Comparison of ENCODE assay signal across 8 cellular contexts in genomic region chr7:64630496-64630895, GRCh38. TPM values are rescaled to one million over a fixed set of nuclear protein-coding genes. Genes with fewer than 3 reads are reported as not detected.
DNase-seq lines count a peak whose midpoint lies in the region; ATAC-seq, FAIRE-seq and TF ChIP-seq lines count a peak whose summit lies in the region.

No MANE protein-coding gene starts in this region.

- H3K9me2 ChIP-seq in SU-DHL-6 (replicated peaks; ENCODE audit: insufficient read depth, low read length), result no peaks in the 10 kb centered on the region

- no peak overlapping the region for H3K14ac ChIP-seq in H9 (ENCODE audit: insufficient read depth, low read length)

- peaks cover 0 to 20% (median 6%) of the 10 kb centered on the region in 3 experiments; a peak in 5 of 7 replicates for H3K36me3 Mint-ChIP-seq in H9 (ENCODE audit: insufficient read depth in 1 of 3, low read depth in 3 of 3)
- no peaks in the 10 kb centered on the region for H3K36me3 Mint-ChIP-seq in activated T-cell treated with anti-CD3 and anti-CD28 coated beads, Interleukin-2, amount 50 U/mL, for 72 hours (ENCODE audit: insufficient read depth in 2 of 2)

- no peak overlapping the region for H3K4ac ChIP-seq in H9 (ENCODE audit: low read depth, low read length)

- no peak overlapping the region for H3K56ac ChIP-seq in H9 (ENCODE audit: insufficient read length, low read depth, low read length)

- no peak for FAIRE-seq in keratinocyte (lab: Jason Lieb, UNC)

- H4K8ac ChIP-seq in H9 (replicated peaks; ENCODE audit: insufficient read length, low read depth, low read length), result no peak overlapping the region

- H3T11ph ChIP-seq in H9 (ENCODE audit: low read length), result no peak overlapping the region

- H3K36me3 ChIP-seq in SU-DHL-6 (ENCODE audit: low read length) (no peaks in the 10 kb centered on the region), keratinocyte (ENCODE audit: control insufficient read depth in 2 of 2, extremely low read depth in 1 of 2, insufficient read depth in 2 of 2, low read length in 2 of 2) (no peaks in the 10 kb centered on the region)

- H2BK20ac ChIP-seq in H9 (ENCODE audit: low read depth, low read length, poor library complexity, severe bottlenecking), result no peak overlapping the region

- H3K9me3 ChIP-seq in H9 (ENCODE audit: control insufficient read depth, low read depth, low read length) (peaks cover 91% of the 10 kb centered on the region), SU-DHL-6 (ENCODE audit: insufficient read depth, low read length) (no peaks in the 10 kb centered on the region), keratinocyte (ENCODE audit: control insufficient read depth, low read depth, low read length) (no peaks in the 10 kb centered on the region)

- no peak overlapping the region for H3K4me2 ChIP-seq in H9 (ENCODE audit: insufficient read depth, insufficient read length, low read length)
- no peak overlapping the region for H3K4me2 ChIP-seq in SU-DHL-6 (ENCODE audit: low read depth, low read length, poor library complexity, severe bottlenecking)
- no peak overlapping the region for H3K4me2 ChIP-seq in keratinocyte (ENCODE audit: control insufficient read depth, extremely low read depth, insufficient read depth, low read depth, low read length)

- H3K4me3 Mint-ChIP-seq in H9, result no peak overlapping the region
- no peak overlapping the region for H3K4me3 Mint-ChIP-seq in activated T-cell treated with anti-CD3 and anti-CD28 coated beads, Interleukin-2, amount 50 U/mL, for 72 hours

- no peak for ATAC-seq in activated T-cell treated with anti-CD3 and anti-CD28 coated beads, Interleukin-2, amount 50 U/mL, for 72 hours (replicated peaks in 1 of 2)
- ATAC-seq in HG03108 (IDR thresholded peaks at IDR 0.05; ENCODE audit: unreplicated experiment), result no peak

- no peaks in the 10 kb centered on the region for H3K79me1 ChIP-seq in H9 (ENCODE audit: insufficient read depth, low read depth, low read length, poor library complexity, severe bottlenecking)

- dilution Hi-C loops in keratinocyte (cut with MboI; ENCODE audit: extremely low pct_ligation_motif_present, low sequenced_read_pairs), result no loop called here

- H3K4me1 Mint-ChIP-seq in H9, result no peaks in the 10 kb centered on the region
- H3K4me1 Mint-ChIP-seq in activated T-cell treated with anti-CD3 and anti-CD28 coated beads, Interleukin-2, amount 50 U/mL, for 72 hours (ENCODE audit: low read depth), result peaks cover 8% of the 10 kb centered on the region

- H3F3A ChIP-seq in SU-DHL-6 (ENCODE audit: insufficient read depth), result no peaks in the 10 kb centered on the region

- DNase-seq in AG20443 (ENCODE audit: low spot score) (peak; percentile 27), H9 (no peak), keratinocyte (ENCODE audit: low read depth, low spot score) (no peak), T-helper 9 cell (no peak)
- DNase-seq in stimulated activated CD8-positive, alpha-beta memory T cell treated with anti-CD3 and anti-CD28 coated beads, Interleukin-4, amount 100 ng/mL, for 48 hours, result no peak
- DNase-seq in activated T-cell treated with anti-CD3 and anti-CD28 coated beads, Interleukin-2, amount 50 U/mL, for 72 hours, result no peak

- no peak overlapping the region for H2AK5ac ChIP-seq in H9 (ENCODE audit: insufficient read length, low read length)

- no peaks in the 10 kb centered on the region for H3K4me1 ChIP-seq in H9 (ENCODE audit: insufficient read depth, low read length)
- H3K4me1 ChIP-seq in keratinocyte (ENCODE audit: control insufficient read depth, extremely low read depth, insufficient read depth, low read length), result no peaks in the 10 kb centered on the region

- no peaks in the 10 kb centered on the region for H3K23me2 ChIP-seq in H9 (ENCODE audit: insufficient read length, low read depth, low read length, poor library complexity, severe bottlenecking)

- TF ChIP-seq CTCF in H9 (conservative IDR thresholded peaks at IDR 0.05) (peak; percentile 42; the same call in 2 of the 3 replicates), SU-DHL-6 (IDR thresholded peaks at IDR 0.05; ENCODE audit: insufficient read depth, low read length, poor library complexity, severe bottlenecking) (peak; percentile 52), keratinocyte (optimal IDR thresholded peaks at IDR 0.05 in 1 of 3, IDR thresholded peaks at IDR 0.05 in 1 of 3, conservative IDR thresholded peaks at IDR 0.05 in 1 of 3; ENCODE audit: extremely low read depth in 1 of 3, insufficient read depth in 2 of 3, low read length in 3 of 3) (peak; percentile 23 to 50 (median 39))

- no peak overlapping the region for H2AFZ ChIP-seq in H9 (ENCODE audit: low read length)
- no peak overlapping the region for H2AFZ ChIP-seq in SU-DHL-6 (ENCODE audit: low read depth, low read length, severe bottlenecking)
- H2AFZ ChIP-seq in keratinocyte (ENCODE audit: control insufficient read depth, low read length), result no peak overlapping the region

- H4K20me1 ChIP-seq in H9 (ENCODE audit: control insufficient read depth, insufficient read depth, insufficient read length) (no peaks in the 10 kb centered on the region), SU-DHL-6 (ENCODE audit: low read depth, low read length) (no peaks in the 10 kb centered on the region), keratinocyte (ENCODE audit: control insufficient read depth, extremely low read depth, insufficient read depth, low read length) (no peaks in the 10 kb centered on the region)

- H3K18ac ChIP-seq in H9 (ENCODE audit: insufficient read length, low read depth, low read length), result no peak overlapping the region

- H2BK12ac ChIP-seq in H9 (ENCODE audit: insufficient read length, low read depth, low read length), result no peak overlapping the region

- H3K9me3 Mint-ChIP-seq in H9, result peaks cover 44 to 47% of the 10 kb centered on the region in 2 experiments
- no peaks in the 10 kb centered on the region for H3K9me3 Mint-ChIP-seq in activated T-cell treated with anti-CD3 and anti-CD28 coated beads, Interleukin-2, amount 50 U/mL, for 72 hours

- H4K5ac ChIP-seq in H9 (ENCODE audit: insufficient read length, low read depth, low read length), result no peak overlapping the region

- H3K27me3 ChIP-seq in H9 (ENCODE audit: insufficient read depth, low read length) (no peaks in the 10 kb centered on the region), SU-DHL-6 (ENCODE audit: low read length) (no peaks in the 10 kb centered on the region), keratinocyte (ENCODE audit: control insufficient read depth, extremely low read depth, insufficient read depth, low read length) (no peaks in the 10 kb centered on the region)

- H3K23ac ChIP-seq in H9 (ENCODE audit: insufficient read length, low read depth, low read length), result no peak overlapping the region

- no peaks in the 10 kb centered on the region for H3K27me3 Mint-ChIP-seq in H9 (ENCODE audit: low read depth)
- H3K27me3 Mint-ChIP-seq in activated T-cell treated with anti-CD3 and anti-CD28 coated beads, Interleukin-2, amount 50 U/mL, for 72 hours (ENCODE audit: low read depth), result no peaks in the 10 kb centered on the region

- H3K4me3 ChIP-seq in SU-DHL-6 (ENCODE audit: insufficient read depth, low read length, poor library complexity, severe bottlenecking) (no peak overlapping the region), keratinocyte (ENCODE audit: control insufficient read depth in 2 of 3, extremely low read depth in 1 of 3, insufficient read depth in 2 of 3, low read depth in 1 of 3, low read length in 3 of 3) (no peak overlapping the region)

- no peak overlapping the region for H2BK120ac ChIP-seq in H9 (ENCODE audit: low read depth, low read length, poor library complexity, severe bottlenecking)

- no peak overlapping the region for H2BK15ac ChIP-seq in H9 (ENCODE audit: low read depth, low read length)

- no CpG with 5 or more reads among the region's 2 CpGs for WGBS in H9 (ENCODE audit: extremely low coverage, insufficient read length, low lambda C conversion rate)

- no peaks in the 10 kb centered on the region for H3K9me1 ChIP-seq in keratinocyte (ENCODE audit: control insufficient read depth, extremely low read depth, insufficient read depth, low read length)

- H2BK5ac ChIP-seq in H9 (ENCODE audit: insufficient read length, low read length), result no peak overlapping the region

- no peak overlapping the region for H4K91ac ChIP-seq in H9 (ENCODE audit: insufficient read length, low read depth, low read length)

- no peak overlapping the region for H3K27ac ChIP-seq in H9 (ENCODE audit: insufficient read length, low read depth, low read length)
- no peak overlapping the region for H3K27ac ChIP-seq in SU-DHL-6 (ENCODE audit: low read depth, low read length)
- H3K27ac ChIP-seq in keratinocyte (ENCODE audit: control insufficient read depth, insufficient read depth, low read length), result no peak overlapping the region

- no peak overlapping the region for H3K9ac ChIP-seq in H9 (ENCODE audit: extremely low read depth, insufficient read length, low read length)
- H3K9ac ChIP-seq in SU-DHL-6 (ENCODE audit: low read length), result no peak overlapping the region
- H3K9ac ChIP-seq in keratinocyte (ENCODE audit: control insufficient read depth, extremely low read depth, insufficient read depth, low read length), result no peak overlapping the region

- H3K79me2 ChIP-seq in H9 (ENCODE audit: insufficient read depth, low read length) (no peaks in the 10 kb centered on the region), SU-DHL-6 (ENCODE audit: insufficient read depth, low read length) (no peaks in the 10 kb centered on the region), keratinocyte (ENCODE audit: control insufficient read depth, insufficient read depth, low read length) (no peaks in the 10 kb centered on the region)

- H3K27ac Mint-ChIP-seq in H9, result no peak overlapping the region
- H3K27ac Mint-ChIP-seq in activated T-cell treated with anti-CD3 and anti-CD28 coated beads, Interleukin-2, amount 50 U/mL, for 72 hours, result no peak overlapping the region

RNA-seq across cellular contexts. Expression of gene ZNF107, which starts 35.4 kb away (rescaled TPM):
- 23.3 and 24.7 TPM in 2 replicates for total RNA-seq in H9 (2021)
- polyA plus RNA-seq in keratinocyte, result 2.9 to 5.5 TPM (median 3.8 TPM) in 3 replicates
- polyA plus RNA-seq in keratinocyte (2011; ENCODE audit: low read depth), result 1.1 TPM
- 1.4 and 2.0 TPM in 2 replicates for polyA plus RNA-seq in keratinocyte (2011; cell fraction: cytosol; rRNA removed)
- polyA plus RNA-seq in keratinocyte (2011; cell fraction: nucleus; rRNA removed), result 13.4 and 13.5 TPM in 2 replicates
- polyA plus RNA-seq in keratinocyte (2012; ENCODE audit: low replicate concordance), result 1.0 and 2.6 TPM in 2 replicates
- polyA minus RNA-seq in keratinocyte, result 3.3 to 7.8 TPM (median 4.1 TPM) in 3 replicates
- polyA minus RNA-seq in keratinocyte (2011; cell fraction: cytosol; rRNA and poly(A)+ RNA removed), result 1.3 TPM
- polyA minus RNA-seq in keratinocyte (2011; cell fraction: nucleus; rRNA and poly(A)+ RNA removed), result 5.7 and 11.2 TPM in 2 replicates
- total RNA-seq in activated T-cell treated with anti-CD3 and anti-CD28 coated beads, Interleukin-2, amount 50 U/mL, for 72 hours, result 10 to 100 TPM; 18.5 to 21.1 TPM
